11 cellular contexts compared by ENCODE assay signal in genomic region chr12:81470923-81471322, GRCh38.
"Had no signal": no experiment of that assay in that cellular context is flagged by ENCODE, and none has a peak within 500 bp of the region (broad histone marks: within the 10 kb centered on the region; RNA-seq: fewer than 3 reads in every experiment).

No MANE protein-coding gene starts in this region.

- H3K4me3 Mint-ChIP-seq: GM23338, H9, HFFc6 had no signal

- H3K9ac ChIP-seq: GM23248 had no signal

- H3K4me3 ChIP-seq: GM23248, GM23338, HAP-1 had no signal

- H3K4me1 ChIP-seq: HAP-1 had no signal

- H3K9me3 Mint-ChIP-seq: GM23338, H9 had no signal

- DNase-seq: GM23248, GOT3, H7, H9, HCEC 1CT, HFFc6 had no signal

- H3K9me3 ChIP-seq: HAP-1 had no signal

- H3K27ac ChIP-seq: GM23248 had no signal

- H3K27ac Mint-ChIP-seq: GM23338, H9, HFFc6 had no signal

- H3K4me2 ChIP-seq: GM23338 had no signal

- FAIRE-seq: H1, H54 had no signal

- ATAC-seq: GM23338, HCT116 had no signal

- H3K36me3 ChIP-seq: HAP-1 had no signal
